Comparison of ENCODE assay signal across 22 cellular contexts in the genomic region with DNA sequence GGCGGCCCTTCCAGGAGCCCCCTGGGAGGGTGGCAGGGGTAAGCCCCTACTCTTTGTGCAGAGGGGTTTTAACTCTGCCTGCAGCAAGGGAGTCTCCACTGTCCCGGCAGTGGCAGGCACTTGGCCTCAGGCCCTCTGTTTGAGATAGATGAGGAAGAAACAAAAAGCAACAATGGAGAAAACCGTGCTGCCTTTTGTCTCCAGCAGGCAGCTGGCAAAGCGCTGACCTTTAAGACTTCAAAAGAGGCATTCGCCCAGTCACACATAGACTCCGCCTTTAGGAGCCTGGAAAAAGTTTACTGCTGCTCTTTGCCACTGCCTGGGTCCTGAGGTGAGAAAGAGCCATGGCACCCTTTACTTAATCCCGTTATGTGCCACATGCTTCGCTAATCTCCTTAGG.
"Had no signal": no experiment of that assay in that cellular context is flagged by ENCODE, and none has a peak within 500 bp of the region (broad histone marks: within the 10 kb centered on the region; RNA-seq: fewer than 3 reads in every experiment).

No MANE protein-coding gene starts in this region.

- DNase-seq: activated CD4-positive, alpha-beta memory T cell treated with anti-CD3 and anti-CD28 coated beads, Interleukin-2, amount 10 ng/mL, durations not matched to agents 7 days and 5 days; activated CD4-positive, alpha-beta T cell treated with anti-CD3 and anti-CD28 coated beads for 48 hours; activated CD4-positive, CD25-positive, alpha-beta regulatory T cell; activated CD8-positive, alpha-beta memory T cell treated with anti-CD3 and anti-CD28 coated beads, Interleukin-2, amount 10 ng/mL, durations not matched to agents 7 days and 5 days; activated naive CD4-positive, alpha-beta T cell; activated naive CD8-positive, alpha-beta T cell treated with anti-CD3 and anti-CD28 coated beads for 36 hours; activated T-cell treated with anti-CD3 and anti-CD28 coated beads, Interleukin-2, amount 50 U/mL, for 1 hour; amniotic stem cell; dermis blood vessel endothelial cell; effector memory CD8-positive, alpha-beta T cell; left cardiac atrium; lower lobe of right lung; occipital lobe; stimulated activated CD4-positive, alpha-beta T cell treated with anti-CD3 and anti-CD28 coated beads, Interleukin-2, amount 100 ng/mL, for 24 hours; stimulated activated naive CD4-positive, alpha-beta T cell treated with Interleukin-2 at 50 U/mL for 16 hours; T-helper 9 cell; transverse colon; uterus had no signal

- H3K4me3 ChIP-seq: cardiac muscle cell, hepatocyte, lower lobe of right lung, transverse colon, uterus had no signal

- H3K9me3 ChIP-seq: lower lobe of right lung, transverse colon, uterus had no signal

- H3K36me3 ChIP-seq: cardiac muscle cell, lower lobe of right lung, transverse colon, uterus had no signal

- H3K4me1 ChIP-seq: lower lobe of right lung, uterus had no signal

- ATAC-seq: activated CD8-positive, alpha-beta memory T cell treated with anti-CD3 and anti-CD28 coated beads, Interleukin-2, amount 10 ng/mL, durations not matched to agents 7 days and 5 days; activated T-helper 17 cell treated with anti-CD3 and anti-CD28 coated beads, Interleukin-2, amount 50 U/mL, for 72 hours; effector memory CD8-positive, alpha-beta T cell; left cardiac atrium; lower lobe of right lung; natural killer cell treated with Interleukin-12 subunit alpha and Interleukin-12 subunit beta and Interleukin-15 and Interleukin-18, amount 100 ng/mL, for 72 hours had no signal
